ENCODE assay signal across 14 cellular contexts in genomic region chr13:110565296-110565695, GRCh38. TPM values are rescaled to one million over a fixed set of nuclear protein-coding genes. Genes with fewer than 3 reads are reported as not detected.
A peak's percentile ranks its signal among the peaks of the same experiment; 100 is the strongest.
DNase-seq lines count a peak whose midpoint lies in the region; ATAC-seq and TF ChIP-seq lines count a peak whose summit lies in the region.
"Had no signal": no experiment of that assay in that cellular context is flagged by ENCODE, and none has a peak within 500 bp of the region (broad histone marks: within the 10 kb centered on the region; RNA-seq: fewer than 3 reads in every experiment).

No MANE protein-coding gene starts in this region.

- H3K36me3 ChIP-seq in A673 (ENCODE audit: insufficient read depth, low read length, poor library complexity, severe bottlenecking) (no peaks in the 10 kb centered on the region), GM23338 (ENCODE audit: insufficient read depth) (no peaks in the 10 kb centered on the region), PC-9 (ENCODE audit: low read depth) (no peaks in the 10 kb centered on the region), body of pancreas (replicated peaks in 1 of 2; ENCODE audit: insufficient read depth in 1 of 2, low read depth in 2 of 2) (no peaks in the 10 kb centered on the region)
- H3K36me3 ChIP-seq: prostate gland had no signal

- H3K27ac ChIP-seq in A673 (ENCODE audit: low read depth, low read length, poor library complexity, severe bottlenecking): no peak overlapping the region
- no peak overlapping the region for H3K27ac ChIP-seq in GM23338 (ENCODE audit: low read depth)
- H3K27ac ChIP-seq in PC-9: 0 out of 2 replicates have a peak overlapping the region, but pooled peaks have one; percentile 9
- H3K27ac ChIP-seq in body of pancreas: no peak overlapping the region
- H3K27ac ChIP-seq: prostate gland had no signal

- H4K20me1 ChIP-seq in GM23338 (replicated peaks; ENCODE audit: insufficient read depth) (no peaks in the 10 kb centered on the region), PC-9 (ENCODE audit: insufficient read depth) (no peaks in the 10 kb centered on the region)

- H3K4me3 ChIP-seq in A673 (ENCODE audit: low read depth, low read length, poor library complexity, severe bottlenecking) (no peak overlapping the region), GM23338 (no peak overlapping the region), PC-9 (no peak overlapping the region), body of pancreas (no peak overlapping the region)
- H3K4me3 ChIP-seq: prostate gland had no signal

- H3K27me3 Mint-ChIP-seq in GM23338 (ENCODE audit: insufficient read depth, low read depth, poor library complexity): peaks cover 29% of the 10 kb centered on the region

- H3K4me1 ChIP-seq in A673 (ENCODE audit: insufficient read depth, low read length, poor library complexity, severe bottlenecking): peaks cover 4% of the 10 kb centered on the region
- H3K4me1 ChIP-seq in GM23338 (ENCODE audit: insufficient read depth): peaks cover 14% of the 10 kb centered on the region
- H3K4me1 ChIP-seq in PC-9 (replicated peaks; ENCODE audit: insufficient read depth): peaks cover 30% of the 10 kb centered on the region
- H3K4me1 ChIP-seq in body of pancreas: peaks cover 28% of the 10 kb centered on the region
- H3K4me1 ChIP-seq: prostate gland had no signal

- intact Hi-C loops in A673 (cut with micrococcal nuclease; ENCODE audit: unreplicated experiment) (no loop called here), PC-9 (cut with micrococcal nuclease; ENCODE audit: unreplicated experiment) (no loop called here), body of pancreas (cut with DNase I) (no loop called here)

- H3K9me3 Mint-ChIP-seq in GM23338: no peaks in the 10 kb centered on the region; the same call in 2 of the 3 replicates

- peaks cover 18% of the 10 kb centered on the region; the same call in 1 of the 2 replicates for H3F3A ChIP-seq in GM23338 (replicated peaks; ENCODE audit: low read depth)
- peaks cover 29% of the 10 kb centered on the region; the same call in 1 of the 2 replicates for H3F3A ChIP-seq in PC-9 (ENCODE audit: insufficient read depth, low read depth)

- TF ChIP-seq CTCF in A673 (conservative IDR thresholded peaks at IDR 0.05; ENCODE audit: low read depth, low read length) (0 out of 2 replicates have a peak, but pooled peaks have one; percentile 13), GM23338 (conservative IDR thresholded peaks at IDR 0.05; ENCODE audit: low read depth in 2 of 2) (peak; percentile 41 to 58), PC-9 (conservative IDR thresholded peaks at IDR 0.05) (peak; percentile 64), body of pancreas (IDR thresholded peaks at IDR 0.05) (peak in 2 of 7 experiments; percentile 10 to 35)

- H3K9me2 ChIP-seq in GM23338 (ENCODE audit: insufficient read depth): no peaks in the 10 kb centered on the region
- no peaks in the 10 kb centered on the region for H3K9me2 ChIP-seq in PC-9 (ENCODE audit: insufficient read depth)

- H3K4me2 ChIP-seq in GM23338 (0 out of 2 replicates have a peak overlapping the region, but pooled peaks have one; percentile 0), PC-9 (peak overlapping the region; percentile 39; the same call in 1 of the 2 replicates)

- no peak overlapping the region for H3K4me3 Mint-ChIP-seq in GM23338

- H3K79me2 ChIP-seq in GM23338 (replicated peaks; ENCODE audit: insufficient read depth) (peaks cover 6% of the 10 kb centered on the region), PC-9 (ENCODE audit: low read depth) (peaks cover 32% of the 10 kb centered on the region)

- H3K27me3 ChIP-seq in A673 (replicated peaks; ENCODE audit: insufficient read depth, low read depth, low read length, poor library complexity): peaks cover 4% of the 10 kb centered on the region
- no peaks in the 10 kb centered on the region for H3K27me3 ChIP-seq in GM23338 (ENCODE audit: insufficient read depth)
- no peaks in the 10 kb centered on the region for H3K27me3 ChIP-seq in PC-9 (ENCODE audit: insufficient read depth, low read depth)
- H3K27me3 ChIP-seq in body of pancreas: no peaks in the 10 kb centered on the region

- POLR2A ChIA-PET in A673 (lab: Charles Lee; ENCODE audit: low non-redundant PET) (no interaction called here), PC-9 (lab: Charles Lee; ENCODE audit: unreplicated experiment) (interaction anchor here (0.5 kb wide), 1 partner anchor 553 kb away, joined by 3 read pairs; no protein-coding TSS in a partner anchor)

- no peak overlapping the region for H2AFZ ChIP-seq in GM23338
- no peak overlapping the region for H2AFZ ChIP-seq in PC-9

- H3K36me3 Mint-ChIP-seq in GM23338 (ENCODE audit: low read depth): no peaks in the 10 kb centered on the region; the same call in 2 of the 3 replicates
- H3K36me3 Mint-ChIP-seq: brain had no signal

- DNase-seq in A673 (ENCODE audit: low spot score) (no peak), GM23338 (ENCODE audit: low spot score) (peak; percentile 74), PC-9 (peak in 1 of 2 experiments; percentile 82), islet precursor cell (peak; percentile 21), OCI-M1 (lab: John Stamatoyannopoulos, UW) (no peak), body of pancreas (no peak)
- DNase-seq: activated CD8-positive, alpha-beta memory T cell treated with anti-CD3 and anti-CD28 coated beads for 24 hours; activated gamma-delta T cell treated with Interleukin-2 at 50 U/mL for 16 hours; NCI-H187 treated with DMSO at 0.1 percent for 48 hours; NK-92 treated with Interleukin-12 subunit alpha and Interleukin-12 subunit beta, amount 100 ng/mL, for 24 hours had no signal

- peaks cover 40% of the 10 kb centered on the region for H3K4me1 Mint-ChIP-seq in GM23338

- H3K9me3 ChIP-seq in A673 (ENCODE audit: low read depth, low read length, poor library complexity, severe bottlenecking) (no peaks in the 10 kb centered on the region), PC-9 (ENCODE audit: insufficient read depth, low read depth) (no peaks in the 10 kb centered on the region), body of pancreas (no peaks in the 10 kb centered on the region)
- H3K9me3 ChIP-seq: prostate gland had no signal

- WGBS in body of pancreas, 2 donors: 23 to 30% methylated on average over 2 of the region's 2 CpGs

- CTCF ChIA-PET in A673 (lab: Charles Lee): no interaction called here
- CTCF ChIA-PET in PC-9 (lab: Charles Lee): no interaction called here

- TF ChIP-seq POLR2A in body of pancreas (IDR thresholded peaks at IDR 0.05): no peak

- BruUV-seq in A673 (replicated peaks; lab: Mats Ljungman, UMichigan) (no TSS peak), PC-9 (replicated peaks; lab: Mats Ljungman, UMichigan) (no TSS peak)

- no peak overlapping the region for H3K27ac Mint-ChIP-seq in GM23338
- H3K27ac Mint-ChIP-seq: brain had no signal

- ATAC-seq in GM23338: no peak
- no peak for ATAC-seq in body of pancreas
- no peak for ATAC-seq in HG03039 (IDR thresholded peaks at IDR 0.05; ENCODE audit: unreplicated experiment)
- ATAC-seq in HG03442 (IDR thresholded peaks at IDR 0.05; ENCODE audit: unreplicated experiment): no peak

TF ChIP-seq in GM23338, 12 proteins besides CTCF, POLR2A, EP300 and RAD21:
- TF ChIP-seq CREB1 (CRISPR knock-in tag; IDR thresholded peaks at IDR 0.05; ENCODE audit: low read depth) (no peak), STAT1 (IDR thresholded peaks at IDR 0.05; ENCODE audit: unreplicated experiment) (no peak), ETS1 (IDR thresholded peaks at IDR 0.05) (no peak), ZNF331 (CRISPR knock-in tag; IDR thresholded peaks at IDR 0.05; ENCODE audit: low read depth) (no peak), NANOG (IDR thresholded peaks at IDR 0.05; ENCODE audit: borderline replicate concordance) (no peak), ZNF114 (CRISPR knock-in tag; IDR thresholded peaks at IDR 0.05) (no peak)
TF ChIP-seq in GM23338: peak in this region for 0.

RNA-seq across cellular contexts. Expression of gene RAB20, which starts 3.8 kb away (rescaled TPM):
- total RNA-seq in A673 (2021): 0.88 and 1.2 TPM in 2 replicates
- 26.6 and 32.1 TPM in 2 replicates for total RNA-seq in GM23338 (2014; rRNA removed; shearing (Covaris generic))
- 11.8 and 12.3 TPM in 2 replicates for polyA plus RNA-seq in GM23338 (2016; fragmentation: Nextera tagmentation; extraction: Ambion mirVana)
- 31.9 and 41.0 TPM in 2 replicates for total RNA-seq in PC-9 (2021)
- 10 to 100 TPM; 23.1 to 35.5 TPM for total RNA-seq in body of pancreas

RNA-seq across cellular contexts. Expression of gene NAXD, which starts 50.0 kb away (rescaled TPM):
- total RNA-seq in A673 (2021) (27.9 and 32.0 TPM in 2 replicates), PC-9 (2021) (30.2 and 35.2 TPM in 2 replicates), body of pancreas (10 to 100 TPM; 23.4 to 27.5 TPM)
- total RNA-seq in GM23338 (2014; rRNA removed; shearing (Covaris generic)): 16.1 and 18.5 TPM in 2 replicates
- 15.3 and 16.9 TPM in 2 replicates for polyA plus RNA-seq in GM23338 (2016; fragmentation: Nextera tagmentation; extraction: Ambion mirVana)

Comparison
In these comparisons a context has a peak if more than half of its experiments do, and no peak if none do; other contexts are left out.
1. DNase-seq: peak in GM23338 (single experiment) and islet precursor cell (single experiment); none in A673 (single experiment), OCI-M1 (single experiment) and body of pancreas (0 of 4).
2. RNA of gene RAB20, which starts 3.8 kb away (total RNA-seq): 23.1 to 35.5 TPM in body of pancreas, 31.9 to 41.0 TPM in PC-9 and 26.6 to 32.1 TPM in GM23338; 0.88 to 1.2 TPM in A673; every median in the first group is over 10 times any median in the second.